Comparison of ENCODE assay signal across 19 cellular contexts in the genomic region with DNA sequence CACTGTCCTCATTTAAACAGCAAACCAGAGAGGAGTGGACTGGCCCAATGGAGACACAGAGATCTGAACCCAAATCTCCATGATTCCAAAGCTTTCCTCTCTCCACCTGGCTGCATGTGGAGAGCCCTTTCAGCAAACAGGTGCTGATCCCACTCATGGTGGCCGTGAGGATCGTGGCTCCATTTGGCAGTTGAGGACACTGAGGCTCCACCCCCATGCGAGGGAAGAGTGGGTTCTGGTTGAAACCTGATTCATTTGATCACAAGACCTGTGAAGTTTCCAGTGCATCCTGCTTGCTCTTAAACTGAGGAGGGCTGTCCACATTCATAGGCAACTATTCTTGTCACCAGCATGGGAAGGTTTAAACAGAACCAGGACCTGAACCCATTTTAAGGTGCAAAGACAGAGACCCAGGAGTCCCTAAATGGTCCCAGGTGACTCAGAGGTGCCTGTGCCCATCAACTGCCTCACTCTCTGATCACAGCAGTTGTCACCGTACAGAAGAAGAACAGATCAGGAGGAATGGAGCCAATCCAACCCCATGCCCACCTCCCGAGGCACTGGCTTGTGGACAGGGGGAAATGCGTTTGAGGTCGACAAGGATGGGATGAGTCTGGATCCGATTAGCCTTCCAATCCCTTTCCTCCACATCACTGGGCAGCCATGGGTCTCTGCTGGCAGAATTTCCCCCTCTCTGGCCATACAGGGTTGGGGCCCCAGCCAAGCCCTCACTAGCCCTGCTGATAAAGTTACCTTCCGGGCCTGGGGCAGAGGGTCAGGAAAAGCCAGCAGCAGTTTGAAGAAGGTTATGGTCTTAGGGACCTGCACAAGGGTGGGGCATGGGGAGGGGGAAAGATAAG. TPM values are rescaled to one million over a fixed set of nuclear protein-coding genes. Genes with fewer than 3 reads are reported as not detected.
DNase-seq lines count a peak whose midpoint lies in the region; ATAC-seq and TF ChIP-seq lines count a peak whose summit lies in the region.
"Had no signal": no experiment of that assay in that cellular context is flagged by ENCODE, and none has a peak within 500 bp of the region (broad histone marks: within the 10 kb centered on the region; RNA-seq: fewer than 3 reads in every experiment).

No MANE protein-coding gene starts in this region.

- no peaks in the 10 kb centered on the region for H3K27me3 Mint-ChIP-seq in Caco-2 (ENCODE audit: insufficient read depth, unreplicated experiment)
- peaks cover 2 to 11% (median 7%) of the 10 kb centered on the region in 3 donors for H3K27me3 Mint-ChIP-seq in immature natural killer cell (ENCODE audit: low read depth in 3 of 3)
- no peaks in the 10 kb centered on the region for H3K27me3 Mint-ChIP-seq in natural killer cell treated with Interleukin-12 subunit alpha and Interleukin-12 subunit beta and Interleukin-15 and Interleukin-18, amount 100 ng/mL, for 72 hours

- POLR2A ChIA-PET in Caco-2 (lab: Charles Lee) = no interaction called here

- no peak overlapping the region for H3K4me3 ChIP-seq in Caco-2 (ENCODE audit: low read depth, low read length)
- no peak overlapping the region for H3K4me3 ChIP-seq in SJCRH30
- H3K4me3 ChIP-seq: BLaER1 treated with 17β-estradiol and CSF1 and Interleukin-3, amounts not matched to agents 10 nM and 100 nM; K562 had no signal

- TF ChIP-seq CTCF in Caco-2 (IDR thresholded peaks at IDR 0.05; ENCODE audit: insufficient read depth in 1 of 2, low read depth in 1 of 2, low read length in 1 of 2, severe bottlenecking in 1 of 2, unreplicated experiment in 1 of 2) = no peak

- H3K27me3 ChIP-seq in Caco-2 (replicated peaks; ENCODE audit: control insufficient read depth, insufficient read depth, low read length) = no peaks in the 10 kb centered on the region
- no peaks in the 10 kb centered on the region for H3K27me3 ChIP-seq in SJCRH30
- H3K27me3 ChIP-seq: BLaER1 treated with 17β-estradiol and CSF1 and Interleukin-3, amounts not matched to agents 10 nM and 100 nM had no signal

- no TSS peak for BruUV-seq in Caco-2 (replicated peaks; lab: Mats Ljungman, UMichigan)

- H3K4me3 Mint-ChIP-seq in Caco-2 (ENCODE audit: unreplicated experiment) = no peak overlapping the region
- H3K4me3 Mint-ChIP-seq in immature natural killer cell = peak overlapping the region; percentile 71 to 86 (median 77)
- peak overlapping the region; percentile 83 for H3K4me3 Mint-ChIP-seq in natural killer cell treated with Interleukin-12 subunit alpha and Interleukin-12 subunit beta and Interleukin-15 and Interleukin-18, amount 100 ng/mL, for 72 hours
- H3K4me3 Mint-ChIP-seq: CD8-positive, alpha-beta memory T cell; H9 had no signal

- peak overlapping the region; percentile 34 for H3K27ac ChIP-seq in SJCRH30
- H3K27ac ChIP-seq: BLaER1 treated with 17β-estradiol and CSF1 and Interleukin-3, amounts not matched to agents 10 nM and 100 nM; RWPE1 had no signal

- no peaks in the 10 kb centered on the region; the same call in 1 of the 2 replicates for H3K36me3 ChIP-seq in Caco-2 (ENCODE audit: control insufficient read depth, insufficient read depth, low read length)
- no peaks in the 10 kb centered on the region for H3K36me3 ChIP-seq in SJCRH30
- H3K36me3 ChIP-seq: BLaER1 treated with 17β-estradiol and CSF1 and Interleukin-3, amounts not matched to agents 10 nM and 100 nM had no signal

- CTCF ChIA-PET in Caco-2 (lab: Charles Lee) = interaction anchor here (0.6 to 1.4 kb wide), 3 partner anchors 10 to 919 kb away, joined by 3 to 5 read pairs (median 4); no protein-coding TSS in a partner anchor

- intact Hi-C loops in Caco-2 (cut with micrococcal nuclease; ENCODE audit: unreplicated experiment) = no loop called here
- intact Hi-C loops in posterior cingulate gyrus (cut with DNase I) = no loop called here

- DNase-seq in Caco-2 (peak in 1 of 2 experiments; percentile 69), SJCRH30 (peak; percentile 22 to 38), immature natural killer cell (peak in 1 of 3 donors; percentile 10), posterior cingulate gyrus (no peak), middle frontal gyrus (ENCODE audit: extremely low spot score, low spot score) (no peak)
- no peak for DNase-seq in natural killer cell treated with Interleukin-12 subunit alpha and Interleukin-12 subunit beta and Interleukin-15 and Interleukin-18, amount 100 ng/mL, for 72 hours (ENCODE audit: low spot score)
- DNase-seq: CD8-positive, alpha-beta memory T cell; GF-D8; H9; NCI-H1417; NCI-H1930; NCI-H2171 treated with DMSO at 0.1 percent for 48 hours; NCI-H774 had no signal

- peaks cover 54% of the 10 kb centered on the region for H3K4me1 ChIP-seq in Caco-2
- H3K4me1 ChIP-seq in SJCRH30 = peaks cover 20% of the 10 kb centered on the region

- ATAC-seq in natural killer cell treated with Interleukin-12 subunit alpha and Interleukin-12 subunit beta and Interleukin-15 and Interleukin-18, amount 100 ng/mL, for 72 hours = no peak
- ATAC-seq in SK-N-SH treated with all-trans-retinoic acid at 6 μM for 48 hours (no peak), GM18868 (IDR thresholded peaks at IDR 0.05; ENCODE audit: unreplicated experiment) (no peak)
- ATAC-seq: K562 had no signal

- peaks cover 6% of the 10 kb centered on the region for H3K4me1 Mint-ChIP-seq in Caco-2 (ENCODE audit: low read depth, unreplicated experiment)
- H3K4me1 Mint-ChIP-seq in immature natural killer cell = peaks cover 75 to 83% of the 10 kb centered on the region in 2 donors
- peaks cover 70 to 78% of the 10 kb centered on the region in 2 donors for H3K4me1 Mint-ChIP-seq in natural killer cell treated with Interleukin-12 subunit alpha and Interleukin-12 subunit beta and Interleukin-15 and Interleukin-18, amount 100 ng/mL, for 72 hours (ENCODE audit: low read depth in 2 of 2)

- no peaks in the 10 kb centered on the region for H3K9me3 Mint-ChIP-seq in Caco-2 (ENCODE audit: unreplicated experiment)
- no peaks in the 10 kb centered on the region for H3K9me3 Mint-ChIP-seq in immature natural killer cell
- H3K9me3 Mint-ChIP-seq in natural killer cell treated with Interleukin-12 subunit alpha and Interleukin-12 subunit beta and Interleukin-15 and Interleukin-18, amount 100 ng/mL, for 72 hours = no peaks in the 10 kb centered on the region
- H3K9me3 Mint-ChIP-seq: CD8-positive, alpha-beta memory T cell; H9 had no signal

- no peaks in the 10 kb centered on the region for H3K36me3 Mint-ChIP-seq in Caco-2 (ENCODE audit: insufficient read depth, unreplicated experiment)
- no peaks in the 10 kb centered on the region for H3K36me3 Mint-ChIP-seq in immature natural killer cell
- H3K36me3 Mint-ChIP-seq in natural killer cell treated with Interleukin-12 subunit alpha and Interleukin-12 subunit beta and Interleukin-15 and Interleukin-18, amount 100 ng/mL, for 72 hours = no peaks in the 10 kb centered on the region
- H3K36me3 Mint-ChIP-seq: CD8-positive, alpha-beta memory T cell had no signal

- peak overlapping the region; percentile 69 for H3K27ac Mint-ChIP-seq in Caco-2 (ENCODE audit: unreplicated experiment)
- peak overlapping the region in 3 of 6 donors; percentile 36 to 85 (median 53) for H3K27ac Mint-ChIP-seq in immature natural killer cell
- H3K27ac Mint-ChIP-seq in natural killer cell treated with Interleukin-12 subunit alpha and Interleukin-12 subunit beta and Interleukin-15 and Interleukin-18, amount 100 ng/mL, for 72 hours = peak overlapping the region; percentile 50 to 91

- H3K9me3 ChIP-seq in Caco-2 (no peaks in the 10 kb centered on the region), SJCRH30 (replicated peaks) (no peaks in the 10 kb centered on the region)
- H3K9me3 ChIP-seq: BLaER1 treated with 17β-estradiol and CSF1 and Interleukin-3, amounts not matched to agents 10 nM and 100 nM had no signal

TF ChIP-seq in SK-N-SH treated with all-trans-retinoic acid at 6 μM for 48 hours, 23 proteins besides CTCF, POLR2A, EP300 and RAD21 (continues in another document):
- TF ChIP-seq, protein P1, sequence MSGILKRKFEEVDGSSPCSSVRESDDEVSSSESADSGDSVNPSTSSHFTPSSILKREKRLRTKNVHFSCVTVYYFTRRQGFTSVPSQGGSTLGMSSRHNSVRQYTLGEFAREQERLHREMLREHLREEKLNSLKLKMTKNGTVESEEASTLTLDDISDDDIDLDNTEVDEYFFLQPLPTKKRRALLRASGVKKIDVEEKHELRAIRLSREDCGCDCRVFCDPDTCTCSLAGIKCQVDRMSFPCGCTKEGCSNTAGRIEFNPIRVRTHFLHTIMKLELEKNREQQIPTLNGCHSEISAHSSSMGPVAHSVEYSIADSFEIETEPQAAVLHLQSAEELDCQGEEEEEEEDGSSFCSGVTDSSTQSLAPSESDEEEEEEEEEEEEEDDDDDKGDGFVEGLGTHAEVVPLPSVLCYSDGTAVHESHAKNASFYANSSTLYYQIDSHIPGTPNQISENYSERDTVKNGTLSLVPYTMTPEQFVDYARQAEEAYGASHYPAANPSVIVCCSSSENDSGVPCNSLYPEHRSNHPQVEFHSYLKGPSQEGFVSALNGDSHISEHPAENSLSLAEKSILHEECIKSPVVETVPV (CRISPR knock-in tag; IDR thresholded peaks at IDR 0.05) = no peak
- TF ChIP-seq, protein P2, sequence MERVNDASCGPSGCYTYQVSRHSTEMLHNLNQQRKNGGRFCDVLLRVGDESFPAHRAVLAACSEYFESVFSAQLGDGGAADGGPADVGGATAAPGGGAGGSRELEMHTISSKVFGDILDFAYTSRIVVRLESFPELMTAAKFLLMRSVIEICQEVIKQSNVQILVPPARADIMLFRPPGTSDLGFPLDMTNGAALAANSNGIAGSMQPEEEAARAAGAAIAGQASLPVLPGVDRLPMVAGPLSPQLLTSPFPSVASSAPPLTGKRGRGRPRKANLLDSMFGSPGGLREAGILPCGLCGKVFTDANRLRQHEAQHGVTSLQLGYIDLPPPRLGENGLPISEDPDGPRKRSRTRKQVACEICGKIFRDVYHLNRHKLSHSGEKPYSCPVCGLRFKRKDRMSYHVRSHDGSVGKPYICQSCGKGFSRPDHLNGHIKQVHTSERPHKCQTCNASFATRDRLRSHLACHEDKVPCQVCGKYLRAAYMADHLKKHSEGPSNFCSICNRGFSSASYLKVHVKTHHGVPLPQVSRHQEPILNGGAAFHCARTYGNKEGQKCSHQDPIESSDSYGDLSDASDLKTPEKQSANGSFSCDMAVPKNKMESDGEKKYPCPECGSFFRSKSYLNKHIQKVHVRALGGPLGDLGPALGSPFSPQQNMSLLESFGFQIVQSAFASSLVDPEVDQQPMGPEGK (CRISPR knock-in tag; IDR thresholded peaks at IDR 0.05; ENCODE audit: borderline replicate concordance) = no peak
- TF ChIP-seq GLIS3 (CRISPR knock-in tag; IDR thresholded peaks at IDR 0.05) = no peak
- TF ChIP-seq CSDC2 (CRISPR knock-in tag; IDR thresholded peaks at IDR 0.05) = no peak

RNA-seq across cellular contexts. Expression of a gene that starts 45.5 kb away (rescaled TPM):
- 0.05 TPM in 1 of 2 replicates, not detected in the other for total RNA-seq in Caco-2 (2022)
- total RNA-seq in SJCRH30 (2014; rRNA removed; shearing (Covaris generic)) = 1.7 and 2.2 TPM in 2 replicates
- polyA plus RNA-seq in immature natural killer cell = 1 to 10 TPM in 2 of 3 donors, under 1 TPM in 1; 0.75 to 3.1 (median 1.0) TPM
- 10 to 100 TPM; 12.9 to 27.6 TPM for total RNA-seq in natural killer cell treated with Interleukin-12 subunit alpha and Interleukin-12 subunit beta and Interleukin-15 and Interleukin-18, amount 100 ng/mL, for 72 hours
- total RNA-seq: NCI-H460 had no signal
- polyA plus RNA-seq: K562 had no signal

Comparison
In these comparisons a context has a peak if more than half of its experiments do, and no peak if none do; other contexts are left out.
1. DNase-seq: peak in SJCRH30 (2 of 2); none in natural killer cell treated with Interleukin-12 subunit alpha and Interleukin-12 subunit beta and Interleukin-15 and Interleukin-18, amount 100 ng/mL, for 72 hours (single experiment), posterior cingulate gyrus (0 of 10) and middle frontal gyrus (single experiment).